Comparison of ENCODE assay signal across 4 cellular contexts in the genomic region with DNA sequence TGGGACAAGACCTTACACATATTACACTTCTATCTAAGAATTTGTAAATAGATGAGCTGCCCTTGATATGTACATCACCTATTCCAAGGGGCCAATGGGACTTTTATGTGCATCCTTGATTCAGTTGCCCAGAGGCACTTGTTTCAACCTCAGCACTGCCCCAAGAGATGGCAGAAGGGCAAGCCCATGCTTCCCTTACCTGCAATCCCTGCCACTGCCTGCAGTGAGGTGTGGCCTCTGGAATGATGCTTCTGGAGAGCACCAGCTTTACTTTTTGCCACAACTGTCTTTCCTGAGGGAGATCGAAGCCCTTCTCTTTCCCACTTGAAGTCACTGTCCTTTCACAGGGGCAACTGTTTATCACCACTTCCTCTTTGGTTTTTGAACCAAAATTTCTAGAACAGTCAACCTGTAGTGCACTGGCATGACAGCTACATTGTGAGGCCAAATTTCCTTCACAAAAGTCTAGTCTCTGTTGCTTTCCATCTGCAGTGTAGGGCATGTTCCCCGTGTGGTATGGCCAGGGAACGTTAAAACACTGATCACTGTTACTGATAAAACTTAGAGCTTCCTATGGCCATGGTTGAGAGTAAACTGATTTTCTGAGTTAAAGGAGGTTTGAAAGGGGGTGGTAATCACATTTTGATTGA. TPM values are rescaled to one million over a fixed set of nuclear protein-coding genes. Genes with fewer than 3 reads are reported as not detected.
"Had no signal": no experiment of that assay in that cellular context is flagged by ENCODE, and none has a peak within 500 bp of the region (broad histone marks: within the 10 kb centered on the region; RNA-seq: fewer than 3 reads in every experiment).

No MANE protein-coding gene starts in this region.

RNA-seq across cellular contexts. Expression of a gene that starts 48.6 kb away (rescaled TPM):
- total RNA-seq: kidney, left lobe of liver, mononuclear cell had no signal
- polyA plus RNA-seq: naive thymus-derived CD4-positive, alpha-beta T cell had no signal
